8 cellular contexts compared by ENCODE assay signal in the genomic region with DNA sequence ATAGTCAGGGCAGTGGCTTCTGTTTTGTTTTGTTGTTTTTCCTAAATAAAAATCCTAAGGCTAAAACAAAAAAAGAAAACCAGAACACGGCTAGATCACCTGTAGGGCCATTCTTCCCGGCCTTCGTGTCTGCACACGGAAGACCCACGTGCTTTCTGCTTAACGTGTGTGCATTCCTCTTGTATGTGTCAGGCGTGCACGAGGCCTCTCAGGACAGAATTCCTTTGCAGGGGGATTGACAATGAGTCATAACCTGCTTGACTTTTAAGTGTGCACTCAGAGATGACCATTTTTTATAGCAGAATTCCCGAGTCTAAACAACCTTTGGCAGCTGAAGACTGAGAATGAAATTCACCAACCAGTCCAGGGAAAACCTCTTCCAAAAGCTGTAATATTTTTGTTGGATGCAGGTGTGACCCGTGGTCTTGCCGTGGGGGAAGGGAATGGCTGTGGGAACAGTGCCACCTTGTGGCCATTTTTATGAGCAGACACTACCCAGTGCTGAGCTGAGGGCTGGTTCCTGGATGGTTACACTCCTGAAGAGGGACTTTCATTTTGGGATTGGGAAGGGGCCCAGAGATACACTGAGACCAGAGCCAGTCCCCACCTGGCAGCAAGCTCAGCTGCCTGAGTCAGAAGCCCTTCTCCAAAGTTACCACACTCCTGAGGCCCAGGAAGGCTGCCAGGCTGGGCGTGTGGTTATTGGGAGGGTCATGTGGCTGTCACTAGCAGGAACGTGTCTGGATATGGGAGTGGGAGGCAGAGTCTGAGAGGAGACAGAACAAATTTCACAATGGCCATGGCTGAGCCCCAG. TPM values are rescaled to one million over a fixed set of nuclear protein-coding genes. Genes with fewer than 3 reads are reported as not detected.
DNase-seq lines count a peak whose midpoint lies in the region; ATAC-seq lines count a peak whose summit lies in the region.

No MANE protein-coding gene starts in this region.

- no peaks in the 10 kb centered on the region for H3K9me3 ChIP-seq in effector memory CD4-positive, alpha-beta T cell (ENCODE audit: control insufficient read depth, low read length)
- H3K9me3 ChIP-seq in mesenchymal stem cell (ENCODE audit: control insufficient read depth, low read length): no peaks in the 10 kb centered on the region

- peak; percentile 24 for DNase-seq in NOMO-1 treated with DMSO at 0.1 percent for 48 hours (lab: John Stamatoyannopoulos, UW; ENCODE audit: unreplicated experiment)
- DNase-seq in NOMO-1 treated with dmso at 0.1 percent for 144 hours (lab: John Stamatoyannopoulos, UW; ENCODE audit: unreplicated experiment): no peak
- DNase-seq in NCI-H524 (lab: John Stamatoyannopoulos, UW): peak; percentile 33 to 74
- peak; percentile 72 for DNase-seq in activated CD4-positive, alpha-beta memory T cell treated with anti-CD3 and anti-CD28 coated beads, Interleukin-2, amount 10 ng/mL, durations not matched to agents 7 days and 5 days
- DNase-seq in effector memory CD4-positive, alpha-beta T cell: peak; percentile 21 to 46 (median 31)
- DNase-seq in mesenchymal stem cell: peak; percentile 97
- peak; percentile 15 for DNase-seq in stimulated activated CD8-positive, alpha-beta memory T cell treated with anti-CD3 and anti-CD28 coated beads, Interleukin-12 subunit alpha, Interleukin-12 subunit beta, amount 100 ng/mL, for 4 hours (ENCODE audit: low read depth)

- H2BK15ac ChIP-seq in mesenchymal stem cell (ENCODE audit: low read depth, poor library complexity, severe bottlenecking): peak overlapping the region; percentile 82

- H4K91ac ChIP-seq in mesenchymal stem cell (ENCODE audit: low read length): peak overlapping the region; percentile 55

- no peaks in the 10 kb centered on the region for H3K79me1 ChIP-seq in mesenchymal stem cell (replicated peaks; ENCODE audit: low read length, poor library complexity, severe bottlenecking)

- peak overlapping the region; percentile 65 to 97 for H2BK12ac ChIP-seq in mesenchymal stem cell (ENCODE audit: low read length in 2 of 2)

- no peaks in the 10 kb centered on the region for H3K27me3 ChIP-seq in effector memory CD4-positive, alpha-beta T cell (replicated peaks; ENCODE audit: control insufficient read depth, insufficient read depth, low read length, poor library complexity, severe bottlenecking)
- no peaks in the 10 kb centered on the region for H3K27me3 ChIP-seq in mesenchymal stem cell (ENCODE audit: control insufficient read depth in 1 of 2, insufficient read depth in 1 of 2, low read length in 2 of 2)

- no peak overlapping the region for H3K4me3 ChIP-seq in effector memory CD4-positive, alpha-beta T cell (ENCODE audit: insufficient read depth, low read depth, low read length, poor library complexity, severe bottlenecking)
- peak overlapping the region in 1 of 2 experiments; percentile 54 for H3K4me3 ChIP-seq in mesenchymal stem cell (ENCODE audit: insufficient read depth in 1 of 2, low read depth in 1 of 2, low read length in 2 of 2)

- H3K9ac ChIP-seq in mesenchymal stem cell (ENCODE audit: low read length): peak overlapping the region; percentile 80

- peak overlapping the region; percentile 92 for H2BK5ac ChIP-seq in mesenchymal stem cell (ENCODE audit: low read depth, low read length, poor library complexity, severe bottlenecking)

- no peaks in the 10 kb centered on the region for H3K36me3 ChIP-seq in effector memory CD4-positive, alpha-beta T cell (ENCODE audit: control insufficient read depth, insufficient read depth, low read length)
- no peaks in the 10 kb centered on the region for H3K36me3 ChIP-seq in mesenchymal stem cell (ENCODE audit: control insufficient read depth in 1 of 2, insufficient read depth in 2 of 2, low read depth in 1 of 2, low read length in 2 of 2)

- H3K4ac ChIP-seq in mesenchymal stem cell (ENCODE audit: low read depth in 1 of 2, low read length in 2 of 2): peak overlapping the region; percentile 27 to 75

- peak overlapping the region; percentile 74 for H4K8ac ChIP-seq in mesenchymal stem cell (ENCODE audit: low read length)

- H3K4me1 Mint-ChIP-seq in activated CD4-positive, alpha-beta memory T cell treated with anti-CD3 and anti-CD28 coated beads, Interleukin-2, amount 10 ng/mL, durations not matched to agents 7 days and 5 days: peaks cover 9% of the 10 kb centered on the region

- WGBS in mesenchymal stem cell: 2% methylated on average over 13 of the region's 13 CpGs

- H3K27me3 Mint-ChIP-seq in activated CD4-positive, alpha-beta memory T cell treated with anti-CD3 and anti-CD28 coated beads, Interleukin-2, amount 10 ng/mL, durations not matched to agents 7 days and 5 days: peaks cover 4% of the 10 kb centered on the region

- H3K23ac ChIP-seq in mesenchymal stem cell (ENCODE audit: low read length in 2 of 2): no peak overlapping the region

- H3K36me3 Mint-ChIP-seq in activated CD4-positive, alpha-beta memory T cell treated with anti-CD3 and anti-CD28 coated beads, Interleukin-2, amount 10 ng/mL, durations not matched to agents 7 days and 5 days (ENCODE audit: low read depth): no peaks in the 10 kb centered on the region

- CTCF ChIA-PET in activated CD4-positive, alpha-beta memory T cell treated with anti-CD3 and anti-CD28 coated beads, Interleukin-2, amount 10 ng/mL, durations not matched to agents 7 days and 5 days (lab: Charles Lee): interaction anchor here (0.7 to 7.3 kb wide), 31 partner anchors 10 to 255 kb away, joined by 3 to 212 read pairs (median 4); no protein-coding TSS in a partner anchor

- H2BK120ac ChIP-seq in mesenchymal stem cell (ENCODE audit: low read depth, low read length): no peak overlapping the region

- no peak overlapping the region for H3K27ac ChIP-seq in effector memory CD4-positive, alpha-beta T cell (ENCODE audit: insufficient read depth, low read length, poor library complexity, severe bottlenecking)
- H3K27ac ChIP-seq in mesenchymal stem cell (ENCODE audit: low read length, poor library complexity, severe bottlenecking): peak overlapping the region; percentile 96

- peak overlapping the region in 1 of 2 experiments; percentile 92 for H3K14ac ChIP-seq in mesenchymal stem cell (ENCODE audit: low read length in 2 of 2)

- H3K4me1 ChIP-seq in effector memory CD4-positive, alpha-beta T cell (ENCODE audit: control insufficient read depth, insufficient read depth, low read length, poor library complexity, severe bottlenecking): no peaks in the 10 kb centered on the region
- peaks cover 17% of the 10 kb centered on the region for H3K4me1 ChIP-seq in mesenchymal stem cell (ENCODE audit: control insufficient read depth, insufficient read depth, low read depth, low read length)

- no peak overlapping the region for H2AFZ ChIP-seq in mesenchymal stem cell (ENCODE audit: low read depth, low read length)

- H3K9me3 Mint-ChIP-seq in activated CD4-positive, alpha-beta memory T cell treated with anti-CD3 and anti-CD28 coated beads, Interleukin-2, amount 10 ng/mL, durations not matched to agents 7 days and 5 days: no peaks in the 10 kb centered on the region

- peak overlapping the region; percentile 81 to 86 for H3K18ac ChIP-seq in mesenchymal stem cell (ENCODE audit: low read depth in 1 of 2, low read length in 2 of 2)

- peak overlapping the region; percentile 32 for H2AK5ac ChIP-seq in mesenchymal stem cell (ENCODE audit: low read length, severe bottlenecking)

- no peak overlapping the region for H3K27ac Mint-ChIP-seq in activated CD4-positive, alpha-beta memory T cell treated with anti-CD3 and anti-CD28 coated beads, Interleukin-2, amount 10 ng/mL, durations not matched to agents 7 days and 5 days

- H3K4me2 ChIP-seq in mesenchymal stem cell (ENCODE audit: low read length, poor library complexity, severe bottlenecking): peak overlapping the region; percentile 5

- POLR2A ChIA-PET in activated CD4-positive, alpha-beta memory T cell treated with anti-CD3 and anti-CD28 coated beads, Interleukin-2, amount 10 ng/mL, durations not matched to agents 7 days and 5 days (lab: Charles Lee): no interaction called here

- no peak overlapping the region for H3K4me3 Mint-ChIP-seq in activated CD4-positive, alpha-beta memory T cell treated with anti-CD3 and anti-CD28 coated beads, Interleukin-2, amount 10 ng/mL, durations not matched to agents 7 days and 5 days

- ATAC-seq in HG03060 (IDR thresholded peaks at IDR 0.05; ENCODE audit: low read depth, unreplicated experiment): peak; percentile 80

RNA-seq across cellular contexts. Expression of a gene that starts 35.7 kb away (rescaled TPM):
- not detected for total RNA-seq in activated CD4-positive, alpha-beta memory T cell treated with anti-CD3 and anti-CD28 coated beads, Interleukin-2, amount 10 ng/mL, durations not matched to agents 7 days and 5 days
- 686 TPM for polyA plus RNA-seq in mesenchymal stem cell (2013, experiment 1 of 2)
- 701 TPM for polyA plus RNA-seq in mesenchymal stem cell (2013, experiment 2 of 2)
